Comparison of ENCODE assay signal across 18 cellular contexts in genomic region chr18:13178976-13179375, GRCh38. TPM values are rescaled to one million over a fixed set of nuclear protein-coding genes. Genes with fewer than 3 reads are reported as not detected.
DNase-seq lines count a peak whose midpoint lies in the region; ATAC-seq and TF ChIP-seq lines count a peak whose summit lies in the region.
"Had no signal": no experiment of that assay in that cellular context is flagged by ENCODE, and none has a peak within 500 bp of the region (broad histone marks: within the 10 kb centered on the region; RNA-seq: fewer than 3 reads in every experiment).

No MANE protein-coding gene starts in this region.

- no peak overlapping the region for H4K8ac ChIP-seq in mesenchymal stem cell (ENCODE audit: low read length)

- H3K9me3 Mint-ChIP-seq in activated T-cell treated with anti-CD3 and anti-CD28 coated beads, Interleukin-2, amount 50 U/mL, for 72 hours = no peaks in the 10 kb centered on the region
- H3K9me3 Mint-ChIP-seq: CD4-positive, alpha-beta memory T cell had no signal

- no peaks in the 10 kb centered on the region for H3K36me3 Mint-ChIP-seq in activated T-cell treated with anti-CD3 and anti-CD28 coated beads, Interleukin-2, amount 50 U/mL, for 72 hours (ENCODE audit: insufficient read depth in 2 of 2)
- H3K36me3 Mint-ChIP-seq: CD4-positive, alpha-beta memory T cell had no signal

- POLR2A ChIA-PET in HEK293 (lab: Yijun Ruan, JAX) = no interaction called here

- no peaks in the 10 kb centered on the region for H3K79me1 ChIP-seq in mesenchymal stem cell (replicated peaks; ENCODE audit: low read length, poor library complexity, severe bottlenecking)

- H3K27ac Mint-ChIP-seq in activated T-cell treated with anti-CD3 and anti-CD28 coated beads, Interleukin-2, amount 50 U/mL, for 72 hours = peak overlapping the region; percentile 65

- peak overlapping the region; percentile 47 to 49 for H3K4me3 Mint-ChIP-seq in activated T-cell treated with anti-CD3 and anti-CD28 coated beads, Interleukin-2, amount 50 U/mL, for 72 hours
- H3K4me3 Mint-ChIP-seq: CD4-positive, alpha-beta memory T cell had no signal

- H3K36me3 ChIP-seq in HEK293 (ENCODE audit: control insufficient read depth in 2 of 2, insufficient read depth in 1 of 2, low read length in 2 of 2) = no peaks in the 10 kb centered on the region
- no peaks in the 10 kb centered on the region for H3K36me3 ChIP-seq in mesenchymal stem cell (ENCODE audit: control insufficient read depth in 1 of 2, insufficient read depth in 2 of 2, low read depth in 1 of 2, low read length in 2 of 2)
- H3K36me3 ChIP-seq: heart left ventricle had no signal

- ATAC-seq in activated CD4-positive, CD25-positive, alpha-beta regulatory T cell treated with anti-CD3 and anti-CD28 coated beads, Interleukin-2, amount 50 U/mL, for 24 hours = peak; percentile 82 to 85
- ATAC-seq in activated T-cell treated with anti-CD3 and anti-CD28 coated beads, Interleukin-2, amount 50 U/mL, for 72 hours (replicated peaks in 1 of 2) = peak; percentile 72 to 81
- ATAC-seq in GM19328 (IDR thresholded peaks at IDR 0.05; ENCODE audit: unreplicated experiment) (no peak), HG02798 (IDR thresholded peaks at IDR 0.05; ENCODE audit: poor library complexity, unreplicated experiment) (no peak), GM18870 (IDR thresholded peaks at IDR 0.05; ENCODE audit: unreplicated experiment) (no peak)
- ATAC-seq: heart left ventricle had no signal

- DNase-seq in activated CD4-positive, CD25-positive, alpha-beta regulatory T cell treated with anti-CD3 and anti-CD28 coated beads, Interleukin-2, amount 50 U/mL, for 72 hours = no peak
- peak in 1 of 2 donors; percentile 58 for DNase-seq in activated T-cell treated with anti-CD3 and anti-CD28 coated beads, Interleukin-2, amount 50 U/mL, for 72 hours
- DNase-seq in mesenchymal stem cell = peak; percentile 32
- DNase-seq: 8988T; activated CD8-positive, alpha-beta memory T cell treated with anti-CD3 and anti-CD28 coated beads, Interleukin-2, amount 50 U/mL, for 4 hours; amygdala; CD4-positive, alpha-beta memory T cell; heart left ventricle; NCI-H2081; NCI-H748 treated with DMSO at 0.1 percent for 48 hours; stimulated activated CD4-positive, alpha-beta T cell treated with anti-CD3 and anti-CD28 coated beads, Interleukin-12 subunit alpha, Interleukin-12 subunit beta, amount 100 ng/mL, for 4 hours; T-helper 9 cell; trophoblast cell had no signal

- no peak overlapping the region for H3K4me2 ChIP-seq in mesenchymal stem cell (ENCODE audit: low read length, poor library complexity, severe bottlenecking)

- no peak overlapping the region for H2BK5ac ChIP-seq in mesenchymal stem cell (ENCODE audit: low read depth, low read length, poor library complexity, severe bottlenecking)

- no peak overlapping the region for H3K27ac ChIP-seq in HEK293 (ENCODE audit: extremely low read depth, low read depth, low read length)
- H3K27ac ChIP-seq in mesenchymal stem cell (ENCODE audit: low read length, poor library complexity, severe bottlenecking) = no peak overlapping the region
- H3K27ac ChIP-seq: heart left ventricle had no signal

- H2BK12ac ChIP-seq in mesenchymal stem cell (ENCODE audit: low read length in 2 of 2) = no peak overlapping the region

- H2BK15ac ChIP-seq in mesenchymal stem cell (ENCODE audit: low read depth, poor library complexity, severe bottlenecking) = no peak overlapping the region

- H4K91ac ChIP-seq in mesenchymal stem cell (ENCODE audit: low read length) = no peak overlapping the region

- H3K4me3 ChIP-seq in HEK293 (ENCODE audit: low read depth, low read length) (no peak overlapping the region), mesenchymal stem cell (ENCODE audit: insufficient read depth in 1 of 2, low read depth in 1 of 2, low read length in 2 of 2) (no peak overlapping the region)
- H3K4me3 ChIP-seq: heart left ventricle had no signal

- H2BK120ac ChIP-seq in mesenchymal stem cell (ENCODE audit: low read depth, low read length) = no peak overlapping the region

- H3K9me3 ChIP-seq in HEK293 (ENCODE audit: control insufficient read depth, insufficient read depth, low read depth, low read length) (no peaks in the 10 kb centered on the region), mesenchymal stem cell (ENCODE audit: control insufficient read depth, low read length) (no peaks in the 10 kb centered on the region)
- H3K9me3 ChIP-seq: heart left ventricle had no signal

- H3K4me1 ChIP-seq in HEK293 (ENCODE audit: control insufficient read depth, insufficient read depth, low read length) (no peaks in the 10 kb centered on the region), mesenchymal stem cell (ENCODE audit: control insufficient read depth, insufficient read depth, low read depth, low read length) (no peaks in the 10 kb centered on the region)

- H2AK5ac ChIP-seq in mesenchymal stem cell (ENCODE audit: low read length, severe bottlenecking) = no peak overlapping the region

- TF ChIP-seq CTCF in HEK293 (tag by site-specific recombination; IDR thresholded peaks at IDR 0.05) = no peak

- no peak overlapping the region for H2AFZ ChIP-seq in mesenchymal stem cell (ENCODE audit: low read depth, low read length)

- H3K9ac ChIP-seq in mesenchymal stem cell (ENCODE audit: low read length) = no peak overlapping the region

- peaks cover 53% of the 10 kb centered on the region for H3K4me1 Mint-ChIP-seq in activated T-cell treated with anti-CD3 and anti-CD28 coated beads, Interleukin-2, amount 50 U/mL, for 72 hours (ENCODE audit: low read depth)

- peaks cover 0 to 11% of the 10 kb centered on the region in 2 experiments for H3K27me3 ChIP-seq in mesenchymal stem cell (ENCODE audit: control insufficient read depth in 1 of 2, insufficient read depth in 1 of 2, low read length in 2 of 2)
- H3K27me3 ChIP-seq: heart left ventricle had no signal

- WGBS in mesenchymal stem cell = 47% methylated on average over 4 of the region's 4 CpGs

- CTCF ChIA-PET in HEK293 (lab: Yijun Ruan, JAX) = interaction anchor here (1.1 to 1.6 kb wide), 2 partner anchors 19 to 21 kb away, joined by 3 to 5 read pairs; no protein-coding TSS in a partner anchor

- H3K23ac ChIP-seq in mesenchymal stem cell (ENCODE audit: low read length in 2 of 2) = no peak overlapping the region

- no peak overlapping the region for H3K18ac ChIP-seq in mesenchymal stem cell (ENCODE audit: low read depth in 1 of 2, low read length in 2 of 2)

- no peak overlapping the region for H3K14ac ChIP-seq in mesenchymal stem cell (ENCODE audit: low read length in 2 of 2)

- H3K4ac ChIP-seq in mesenchymal stem cell (ENCODE audit: low read depth in 1 of 2, low read length in 2 of 2) = no peak overlapping the region

- peaks cover 16% of the 10 kb centered on the region for H3K27me3 Mint-ChIP-seq in activated T-cell treated with anti-CD3 and anti-CD28 coated beads, Interleukin-2, amount 50 U/mL, for 72 hours (ENCODE audit: low read depth)

TF ChIP-seq in HEK293, 187 proteins besides CTCF, POLR2A, EP300 and RAD21:
- TF ChIP-seq GLIS1 (tag by site-specific recombination; IDR thresholded peaks at IDR 0.05) (peak; percentile 69), HOXC10 (CRISPR knock-in tag; IDR thresholded peaks at IDR 0.05) (no peak)

RNA-seq across cellular contexts. Expression of gene LDLRAD4, which starts 39.6 kb away (rescaled TPM):
- total RNA-seq in activated T-cell treated with anti-CD3 and anti-CD28 coated beads, Interleukin-2, amount 50 U/mL, for 72 hours = 10 to 100 TPM; 46.0 to 47.2 TPM
- 0.23 TPM for polyA plus RNA-seq in mesenchymal stem cell (2013, experiment 1 of 2)
- polyA plus RNA-seq in mesenchymal stem cell (2013, experiment 2 of 2) = 0.41 TPM

Comparison
In these comparisons a context has a peak if more than half of its experiments do, and no peak if none do; other contexts are left out.
1. ATAC-seq: peak in activated CD4-positive, CD25-positive, alpha-beta regulatory T cell treated with anti-CD3 and anti-CD28 coated beads, Interleukin-2, amount 50 U/mL, for 24 hours (2 of 2) and activated T-cell treated with anti-CD3 and anti-CD28 coated beads, Interleukin-2, amount 50 U/mL, for 72 hours (2 of 2); none in GM19328 (single experiment), HG02798 (single experiment) and GM18870 (single experiment).